In the genomic region with DNA sequence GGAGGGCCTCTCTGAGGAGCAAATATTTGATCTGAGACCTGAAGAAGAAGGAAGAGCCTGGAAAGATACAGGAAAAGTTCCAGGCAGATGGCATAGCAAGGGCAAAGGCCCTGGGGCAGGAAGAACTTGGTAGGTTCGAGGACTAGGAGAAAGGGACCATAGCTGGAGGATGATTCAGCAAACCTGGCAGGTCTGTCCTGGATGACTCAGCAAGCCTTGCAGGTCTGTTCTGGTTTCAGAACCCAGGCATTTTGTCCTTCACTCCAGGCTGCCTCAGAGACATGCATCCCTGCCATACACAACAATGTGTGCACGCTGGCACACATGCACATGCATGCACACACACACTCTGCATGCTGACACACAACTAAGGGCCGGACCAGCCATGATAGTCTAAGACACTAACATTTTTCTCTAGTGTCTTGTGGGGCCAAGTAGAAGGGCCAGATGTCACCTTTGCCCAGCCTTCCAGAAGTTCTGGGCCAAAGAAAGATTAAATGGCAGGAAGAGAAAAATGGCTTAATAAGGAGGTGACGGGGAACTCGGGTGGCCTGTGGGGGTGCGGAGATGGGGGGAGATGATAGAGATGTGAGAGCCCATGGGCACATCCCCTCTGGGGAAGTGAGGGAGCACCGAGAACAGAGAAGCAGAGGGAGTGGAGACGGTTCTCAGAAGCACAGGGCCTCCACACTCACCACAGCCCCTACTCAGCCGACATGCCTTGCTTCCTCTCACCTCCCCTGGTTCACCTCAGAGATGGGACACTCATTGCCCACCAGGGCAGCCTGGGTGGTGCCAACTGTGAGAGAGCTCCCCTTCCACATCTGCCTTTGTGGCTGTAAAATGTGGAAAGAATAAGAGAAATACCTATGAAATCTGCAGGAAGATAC, we compare ENCODE assay signal across 9 cellular contexts. TPM values are rescaled to one million over a fixed set of nuclear protein-coding genes. Genes with fewer than 3 reads are reported as not detected.
A peak's percentile ranks its signal among the peaks of the same experiment; 100 is the strongest.
DNase-seq lines count a peak whose midpoint lies in the region; ATAC-seq, FAIRE-seq and TF ChIP-seq lines count a peak whose summit lies in the region.
"Had no signal": no experiment of that assay in that cellular context is flagged by ENCODE, and none has a peak within 500 bp of the region (broad histone marks: within the 10 kb centered on the region; RNA-seq: fewer than 3 reads in every experiment).

No MANE protein-coding gene starts in this region.

- ATAC-seq in A549 (peak; percentile 25 to 32; a peak in 4 of 6 replicates), T-cell (replicated peaks in 1 of 4) (peak in 2 of 4 experiments; percentile 39 to 47), GM21381 (IDR thresholded peaks at IDR 0.05; ENCODE audit: unreplicated experiment) (no peak), HG03039 (IDR thresholded peaks at IDR 0.05; ENCODE audit: unreplicated experiment) (no peak), GM21786 (IDR thresholded peaks at IDR 0.05; ENCODE audit: unreplicated experiment) (no peak)

- H3K27ac ChIP-seq in A549 = peak overlapping the region; percentile 94 to 98
- peak overlapping the region; percentile 40 to 68 (median 50) for H3K27ac ChIP-seq in esophagus squamous epithelium

- FAIRE-seq in A549 (lab: Jason Lieb, UNC) = peak; percentile 63

- H3K9me3 ChIP-seq in A549 = no peaks in the 10 kb centered on the region
- H3K9me3 ChIP-seq in esophagus squamous epithelium = no peaks in the 10 kb centered on the region

- 76% methylated on average over 9 of the region's 9 CpGs for WGBS in A549 (ENCODE audit: missing lambda C conversion rate)
- WGBS in esophagus squamous epithelium, 2 donors = 24 to 56% methylated on average over 7 to 9 of the region's 9 CpGs

- peak overlapping the region; percentile 41 for H3K4me2 ChIP-seq in A549

- peaks cover 29 to 41% (median 36%) of the 10 kb centered on the region in 3 donors for H3K4me1 Mint-ChIP-seq in T-cell

- no peaks in the 10 kb centered on the region for H3K36me3 Mint-ChIP-seq in T-cell

- peaks cover 0 to 4% of the 10 kb centered on the region in 2 donors for H3K27me3 Mint-ChIP-seq in T-cell

- no peaks in the 10 kb centered on the region for H3K9me3 Mint-ChIP-seq in T-cell
- H3K9me3 Mint-ChIP-seq: activated T-cell treated with anti-CD3 and anti-CD28 coated beads, Interleukin-2, amount 50 U/mL, for 4 hours had no signal

- H3K4me1 ChIP-seq in A549 (peaks cover 87% of the 10 kb centered on the region), esophagus squamous epithelium (peaks cover 0 to 74% (median 17%) of the 10 kb centered on the region in 3 donors)

- TF ChIP-seq RAD21 in A549 (conservative IDR thresholded peaks at IDR 0.05 in 1 of 2, IDR thresholded peaks at IDR 0.05 in 1 of 2) = no peak

- peak overlapping the region in 1 of 3 donors; percentile 54 for H3K4me3 Mint-ChIP-seq in T-cell
- H3K4me3 Mint-ChIP-seq: activated T-cell treated with anti-CD3 and anti-CD28 coated beads, Interleukin-2, amount 50 U/mL, for 4 hours had no signal

- POLR2A ChIA-PET in A549 (lab: Yijun Ruan, JAX) (interaction anchor here (7.1 kb wide), 1 partner anchor 19 kb away, joined by 147 read pairs; a partner anchor contains a TSS), T-cell (lab: Charles Lee) (no interaction called here)

- no peaks in the 10 kb centered on the region for H3K27me3 ChIP-seq in esophagus squamous epithelium

- intact Hi-C loops in esophagus squamous epithelium (cut with DNase I) = no loop called here

- no peaks in the 10 kb centered on the region for H3K36me3 ChIP-seq in esophagus squamous epithelium

- TF ChIP-seq CTCF in A549 (IDR thresholded peaks at IDR 0.05) (peak; percentile 11; the same call in 1 of the 3 replicates), esophagus squamous epithelium (IDR thresholded peaks at IDR 0.05) (no peak)

- DNase-seq in A549 (ENCODE audit: low read depth in 1 of 2, low spot score in 1 of 2) = peak in 1 of 2 experiments; percentile 87
- DNase-seq in ELF-1 (ENCODE audit: low read depth, low spot score) = peak; percentile 63
- DNase-seq in T-cell = no peak
- DNase-seq in esophagus squamous epithelium (lab: John Stamatoyannopoulos, UW) = no peak
- no peak for DNase-seq in retina
- DNase-seq: activated T-cell treated with anti-CD3 and anti-CD28 coated beads, Interleukin-2, amount 50 U/mL, for 4 hours had no signal

- peak overlapping the region; percentile 63 to 84 for H3K27ac Mint-ChIP-seq in T-cell

- TF ChIP-seq POLR2A in A549 (IDR thresholded peaks at IDR 0.05; ENCODE audit: low read length) = no peak
- no peak for TF ChIP-seq POLR2A in esophagus squamous epithelium (IDR thresholded peaks at IDR 0.05)

- TF ChIP-seq EP300 in A549 (IDR thresholded peaks at IDR 0.05) = peak in 1 of 2 experiments; percentile 34; a peak in 1 of 5 replicates

- CTCF ChIA-PET in A549 (lab: Yijun Ruan, JAX) = interaction anchor here (0.9 to 50.3 kb wide), 7 partner anchors 10 to 73 kb away, joined by 3 to 1229 read pairs (median 66); a partner anchor contains a TSS
- CTCF ChIA-PET in T-cell (lab: Charles Lee) = interaction anchor here (0.7 kb wide), 2 partner anchors 20 to 113 kb away, joined by 4 to 5 read pairs; no protein-coding TSS in a partner anchor

- H3K4me3 ChIP-seq in A549 = no peak overlapping the region
- H3K4me3 ChIP-seq in esophagus squamous epithelium = no peak overlapping the region

TF ChIP-seq in A549, 52 proteins besides CTCF, POLR2A, EP300 and RAD21 (continues in another document):
- TF ChIP-seq ZFP36 (IDR thresholded peaks at IDR 0.05; ENCODE audit: borderline replicate concordance, partially characterized antibody) = no peak
- TF ChIP-seq, protein P1, sequence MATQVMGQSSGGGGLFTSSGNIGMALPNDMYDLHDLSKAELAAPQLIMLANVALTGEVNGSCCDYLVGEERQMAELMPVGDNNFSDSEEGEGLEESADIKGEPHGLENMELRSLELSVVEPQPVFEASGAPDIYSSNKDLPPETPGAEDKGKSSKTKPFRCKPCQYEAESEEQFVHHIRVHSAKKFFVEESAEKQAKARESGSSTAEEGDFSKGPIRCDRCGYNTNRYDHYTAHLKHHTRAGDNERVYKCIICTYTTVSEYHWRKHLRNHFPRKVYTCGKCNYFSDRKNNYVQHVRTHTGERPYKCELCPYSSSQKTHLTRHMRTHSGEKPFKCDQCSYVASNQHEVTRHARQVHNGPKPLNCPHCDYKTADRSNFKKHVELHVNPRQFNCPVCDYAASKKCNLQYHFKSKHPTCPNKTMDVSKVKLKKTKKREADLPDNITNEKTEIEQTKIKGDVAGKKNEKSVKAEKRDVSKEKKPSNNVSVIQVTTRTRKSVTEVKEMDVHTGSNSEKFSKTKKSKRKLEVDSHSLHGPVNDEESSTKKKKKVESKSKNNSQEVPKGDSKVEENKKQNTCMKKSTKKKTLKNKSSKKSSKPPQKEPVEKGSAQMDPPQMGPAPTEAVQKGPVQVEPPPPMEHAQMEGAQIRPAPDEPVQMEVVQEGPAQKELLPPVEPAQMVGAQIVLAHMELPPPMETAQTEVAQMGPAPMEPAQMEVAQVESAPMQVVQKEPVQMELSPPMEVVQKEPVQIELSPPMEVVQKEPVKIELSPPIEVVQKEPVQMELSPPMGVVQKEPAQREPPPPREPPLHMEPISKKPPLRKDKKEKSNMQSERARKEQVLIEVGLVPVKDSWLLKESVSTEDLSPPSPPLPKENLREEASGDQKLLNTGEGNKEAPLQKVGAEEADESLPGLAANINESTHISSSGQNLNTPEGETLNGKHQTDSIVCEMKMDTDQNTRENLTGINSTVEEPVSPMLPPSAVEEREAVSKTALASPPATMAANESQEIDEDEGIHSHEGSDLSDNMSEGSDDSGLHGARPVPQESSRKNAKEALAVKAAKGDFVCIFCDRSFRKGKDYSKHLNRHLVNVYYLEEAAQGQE (IDR thresholded peaks at IDR 0.05) = no peak
- no peak for TF ChIP-seq POLR2AphosphoS2 (conservative IDR thresholded peaks at IDR 0.05; ENCODE audit: low read length)

RNA-seq across cellular contexts. Expression of a gene that starts 15.4 kb away (rescaled TPM):
- polyA plus RNA-seq in A549 (2011; rRNA removed) (210 and 269 TPM in 2 replicates), A549 (2017; fragmentation: RNase III; extraction: RNeasy Plus Mini Kit Qiagen cat#74134 plus additional on column Dnase treatment) (28.4 to 39.8 TPM (median 34.0 TPM) in 3 replicates)
- polyA plus RNA-seq in A549 (2012; cell fraction: cytosol; rRNA removed) = 56.5 and 79.1 TPM in 2 replicates
- 68.7 and 90.7 TPM in 2 replicates for polyA plus RNA-seq in A549 (2012; cell fraction: nucleus; rRNA removed)
- 224 and 268 TPM in 2 replicates for polyA minus RNA-seq in A549 (2011; rRNA and poly(A)+ RNA removed)
- total RNA-seq in T-cell (10 to 100 TPM in 3 of 5 donors, 1 to 10 TPM in 2; 3.2 to 19.2 (median 16.0) TPM), esophagus squamous epithelium (10 to 100 TPM in 3 of 4 donors, 1 to 10 TPM in 1; 6.5 to 22.0 (median 11.9) TPM)

RNA-seq across cellular contexts. Expression of a gene that starts 18.2 kb away (rescaled TPM):
- polyA plus RNA-seq in A549 (2011; rRNA removed) (40.5 and 47.5 TPM in 2 replicates), A549 (2017; fragmentation: RNase III; extraction: RNeasy Plus Mini Kit Qiagen cat#74134 plus additional on column Dnase treatment) (59.6 to 74.8 TPM (median 74.3 TPM) in 3 replicates)
- polyA plus RNA-seq in A549 (2012; cell fraction: cytosol; rRNA removed) = 103 and 115 TPM in 2 replicates
- 84.2 and 135 TPM in 2 replicates for polyA plus RNA-seq in A549 (2012; cell fraction: nucleus; rRNA removed)
- polyA minus RNA-seq in A549 (2011; rRNA and poly(A)+ RNA removed) = 36.5 and 42.2 TPM in 2 replicates
- total RNA-seq in T-cell (1 to 10 TPM in 4 of 5 donors, under 1 TPM in 1; 0.70 to 1.8 (median 1.3) TPM), esophagus squamous epithelium (10 to 100 TPM in 1 of 4 donors, 1 to 10 TPM in 3; 3.7 to 13.8 (median 7.2) TPM)

RNA-seq across cellular contexts. Expression of a gene that starts 39.8 kb away (rescaled TPM):
- 7.0 and 7.5 TPM in 2 replicates for polyA plus RNA-seq in A549 (2011; rRNA removed)
- polyA plus RNA-seq in A549 (2012; cell fraction: cytosol; rRNA removed) = 16.0 and 19.5 TPM in 2 replicates
- 39.6 and 40.2 TPM in 2 replicates for polyA plus RNA-seq in A549 (2012; cell fraction: nucleus; rRNA removed)
- 24.6 to 32.8 TPM (median 29.2 TPM) in 3 replicates for polyA plus RNA-seq in A549 (2017; fragmentation: RNase III; extraction: RNeasy Plus Mini Kit Qiagen cat#74134 plus additional on column Dnase treatment)
- 6.1 and 6.6 TPM in 2 replicates for polyA minus RNA-seq in A549 (2011; rRNA and poly(A)+ RNA removed)
- total RNA-seq in T-cell = 10 to 100 TPM in 4 of 5 donors, 1 to 10 TPM in 1; 7.3 to 14.9 (median 11.4) TPM
- 1 to 10 TPM; 2.1 to 3.8 (median 3.3) TPM for total RNA-seq in esophagus squamous epithelium

RNA-seq across cellular contexts. Expression of a gene that starts 42.9 kb away (rescaled TPM):
- polyA plus RNA-seq in A549 (2011; rRNA removed) (222 and 239 TPM in 2 replicates), A549 (2017; fragmentation: RNase III; extraction: RNeasy Plus Mini Kit Qiagen cat#74134 plus additional on column Dnase treatment) (105 to 117 TPM (median 112 TPM) in 3 replicates)
- polyA plus RNA-seq in A549 (2012; cell fraction: cytosol; rRNA removed) = 142 and 173 TPM in 2 replicates
- 254 and 311 TPM in 2 replicates for polyA plus RNA-seq in A549 (2012; cell fraction: nucleus; rRNA removed)
- polyA minus RNA-seq in A549 (2011; rRNA and poly(A)+ RNA removed) = 186 and 187 TPM in 2 replicates
- total RNA-seq in T-cell (100 to 1,000 TPM in 3 of 5 donors, 10 to 100 TPM in 2; 87.0 to 110 (median 105) TPM), esophagus squamous epithelium (10 to 100 TPM; 46.9 to 79.8 (median 63.2) TPM)

Comparison
In these comparisons a context has a peak if more than half of its experiments do, and no peak if none do; other contexts are left out.
1. ATAC-seq: peak in A549 (2 of 2); none in GM21381 (single experiment), HG03039 (single experiment) and GM21786 (single experiment).